2 cellular contexts compared by ENCODE assay signal in genomic region chr9:110788396-110788795, GRCh38.
DNase-seq lines count a peak whose midpoint lies in the region.
"Not testable (repeated sequence)": the region's sequence is repeated elsewhere in the genome, so short reads cannot be mapped to it uniquely, and the experiment has no call there.

No MANE protein-coding gene starts in this region.

- H3K79me1 ChIP-seq in trophoblast cell (ENCODE audit: low read length), result not testable (repeated sequence)

- not testable (repeated sequence) for H3K27me3 ChIP-seq in trophoblast cell (ENCODE audit: insufficient read depth, low read length)

- not testable (repeated sequence) for H3K4me3 ChIP-seq in trophoblast cell (ENCODE audit: low read depth, low read length)

- H2AK5ac ChIP-seq in trophoblast cell (ENCODE audit: low read length), result not testable (repeated sequence)

- DNase-seq in trophoblast cell, result peak; percentile 64 to 68
- peak; percentile 56 for DNase-seq in posterior vena cava (ENCODE audit: low spot score)

- intact Hi-C loops in posterior vena cava (cut with DNase I), result not testable (repeated sequence)

- not testable (repeated sequence) for H3K4me1 ChIP-seq in trophoblast cell (ENCODE audit: control insufficient read depth in 1 of 2, insufficient read depth in 2 of 2, low read length in 2 of 2)

- H3K18ac ChIP-seq in trophoblast cell (ENCODE audit: low read length), result not testable (repeated sequence)

- not testable (repeated sequence) for H2AFZ ChIP-seq in trophoblast cell (ENCODE audit: insufficient read depth, low read length, poor library complexity)

- not testable (repeated sequence) for H3K36me3 ChIP-seq in trophoblast cell (ENCODE audit: control insufficient read depth in 1 of 2, insufficient read depth in 2 of 2, low read length in 2 of 2)

- not testable (repeated sequence) for H3K23ac ChIP-seq in trophoblast cell (ENCODE audit: low read length)

- H2BK120ac ChIP-seq in trophoblast cell (ENCODE audit: insufficient read depth, low read length, poor library complexity), result not testable (repeated sequence)

- H3K4ac ChIP-seq in trophoblast cell (ENCODE audit: low read depth, low read length), result not testable (repeated sequence)

- WGBS in trophoblast cell (ENCODE audit: extremely low coverage, insufficient coverage, insufficient read length), result no CpG with 5 or more reads among the region's 5 CpGs

- not testable (repeated sequence) for H3K14ac ChIP-seq in trophoblast cell (ENCODE audit: low read length)

- not testable (repeated sequence) for H4K8ac ChIP-seq in trophoblast cell (ENCODE audit: low read depth, low read length)

- not testable (repeated sequence) for H2BK12ac ChIP-seq in trophoblast cell (ENCODE audit: low read length)

- H3K9ac ChIP-seq in trophoblast cell (ENCODE audit: low read length), result not testable (repeated sequence)

- not testable (repeated sequence) for H4K91ac ChIP-seq in trophoblast cell (ENCODE audit: low read depth, low read length)

- not testable (repeated sequence) for H2BK5ac ChIP-seq in trophoblast cell (ENCODE audit: low read depth, low read length, poor library complexity)

- not testable (repeated sequence) for H3K79me2 ChIP-seq in trophoblast cell (ENCODE audit: control insufficient read depth, insufficient read depth, low read length, poor library complexity)

- not testable (repeated sequence) for H3K27ac ChIP-seq in trophoblast cell (ENCODE audit: low read depth, low read length)

- not testable (repeated sequence) for H3K4me2 ChIP-seq in trophoblast cell (ENCODE audit: low read length)

- not testable (repeated sequence) for H3K9me3 ChIP-seq in trophoblast cell (ENCODE audit: insufficient read depth, low read depth, low read length)

- not testable (repeated sequence) for H4K12ac ChIP-seq in trophoblast cell (ENCODE audit: low read depth, low read length)
